Comparison of ENCODE assay signal across 10 cellular contexts in genomic region chr5:32711693-32712462, GRCh38. TPM values are rescaled to one million over a fixed set of nuclear protein-coding genes. Genes with fewer than 3 reads are reported as not detected.
A peak's percentile ranks its signal among the peaks of the same experiment; 100 is the strongest.
DNase-seq lines count a peak whose midpoint lies in the region; ATAC-seq and TF ChIP-seq lines count a peak whose summit lies in the region.
"Had no signal": no experiment of that assay in that cellular context is flagged by ENCODE, and none has a peak within 500 bp of the region (broad histone marks: within the 10 kb centered on the region; RNA-seq: fewer than 3 reads in every experiment).

No MANE protein-coding gene starts in this region.

- peak overlapping the region; percentile 45 for H3K4me3 Mint-ChIP-seq in activated CD4-positive, alpha-beta T cell treated with anti-CD3 and anti-CD28 coated beads, Interleukin-2, amount 10 ng/mL, durations not matched to agents 7 days and 5 days

- no peaks in the 10 kb centered on the region for H3K9me3 Mint-ChIP-seq in activated CD4-positive, alpha-beta T cell treated with anti-CD3 and anti-CD28 coated beads, Interleukin-2, amount 10 ng/mL, durations not matched to agents 7 days and 5 days

- intact Hi-C loops in tibial artery (cut with DNase I; ENCODE audit: low total_unique reads): loop anchor here (5.0 kb wide), 2 partner anchors 50 to 140 kb away; no protein-coding TSS in a partner anchor

- H3K27ac ChIP-seq in brain microvascular endothelial cell: no peak overlapping the region
- H3K27ac ChIP-seq in tibial artery: peak overlapping the region; percentile 77 to 95

- CTCF ChIA-PET in activated CD4-positive, alpha-beta T cell treated with anti-CD3 and anti-CD28 coated beads, Interleukin-2, amount 10 ng/mL, durations not matched to agents 7 days and 5 days (lab: Charles Lee): no interaction called here

- in situ Hi-C loops in brain microvascular endothelial cell (cut with HindIII; ENCODE audit: low pct_ligation_motif_present, low sequenced_read_pairs): no loop called here

- H3K36me3 ChIP-seq in brain microvascular endothelial cell (replicated peaks) (no peaks in the 10 kb centered on the region), tibial artery (no peaks in the 10 kb centered on the region)

- H3K27ac Mint-ChIP-seq in activated CD4-positive, alpha-beta T cell treated with anti-CD3 and anti-CD28 coated beads, Interleukin-2, amount 10 ng/mL, durations not matched to agents 7 days and 5 days: no peak overlapping the region

- ATAC-seq in HG02884 (IDR thresholded peaks at IDR 0.05; ENCODE audit: unreplicated experiment): no peak
- ATAC-seq in GM21367 (IDR thresholded peaks at IDR 0.05; ENCODE audit: unreplicated experiment): no peak
- ATAC-seq in GM18909 (IDR thresholded peaks at IDR 0.05; ENCODE audit: poor library complexity, unreplicated experiment): no peak

- H3K4me3 ChIP-seq in brain microvascular endothelial cell (ENCODE audit: low read depth, low read length) (peak overlapping the region; percentile 69), tibial artery (peak overlapping the region; percentile 76 to 78)

- H3K27me3 Mint-ChIP-seq in activated CD4-positive, alpha-beta T cell treated with anti-CD3 and anti-CD28 coated beads, Interleukin-2, amount 10 ng/mL, durations not matched to agents 7 days and 5 days: peaks cover 67% of the 10 kb centered on the region

- H3K9me3 ChIP-seq in tibial artery: no peaks in the 10 kb centered on the region

- no peaks in the 10 kb centered on the region for H3K27me3 ChIP-seq in brain microvascular endothelial cell (replicated peaks)
- no peaks in the 10 kb centered on the region for H3K27me3 ChIP-seq in tibial artery

- no peaks in the 10 kb centered on the region for H3K36me3 Mint-ChIP-seq in activated CD4-positive, alpha-beta T cell treated with anti-CD3 and anti-CD28 coated beads, Interleukin-2, amount 10 ng/mL, durations not matched to agents 7 days and 5 days (ENCODE audit: low read depth)

- TF ChIP-seq CTCF in brain microvascular endothelial cell (IDR thresholded peaks at IDR 0.05; ENCODE audit: low read depth, low read length, missing control alignments) (no peak), tibial artery (IDR thresholded peaks at IDR 0.05) (no peak)

- POLR2A ChIA-PET in activated CD4-positive, alpha-beta T cell treated with anti-CD3 and anti-CD28 coated beads, Interleukin-2, amount 10 ng/mL, durations not matched to agents 7 days and 5 days (lab: Charles Lee): no interaction called here

- peaks cover 0 to 27% (median 13%) of the 10 kb centered on the region in 4 donors for H3K4me1 ChIP-seq in tibial artery

- DNase-seq in activated CD4-positive, alpha-beta T cell treated with anti-CD3 and anti-CD28 coated beads, Interleukin-2, amount 10 ng/mL, durations not matched to agents 7 days and 5 days: no peak
- no peak for DNase-seq in activated CD4-positive, alpha-beta T cell treated with anti-CD3 and anti-CD28 coated beads for 1 hour
- DNase-seq in brain microvascular endothelial cell: peak; percentile 22
- peak; percentile 56 for DNase-seq in left kidney (ENCODE audit: low read depth, low spot score)
- peak; percentile 40 to 85 for DNase-seq in tibial artery
- DNase-seq: DND-41 had no signal

- peaks cover 26% of the 10 kb centered on the region for H3K4me1 Mint-ChIP-seq in activated CD4-positive, alpha-beta T cell treated with anti-CD3 and anti-CD28 coated beads, Interleukin-2, amount 10 ng/mL, durations not matched to agents 7 days and 5 days

RNA-seq across cellular contexts. Expression of gene NPR3, which starts 0.8 kb away (rescaled TPM):
- not detected for total RNA-seq in activated CD4-positive, alpha-beta T cell treated with anti-CD3 and anti-CD28 coated beads, Interleukin-2, amount 10 ng/mL, durations not matched to agents 7 days and 5 days
- total RNA-seq: T-helper 1 cell treated with Interleukin-12 subunit alpha and Interleukin-12 subunit beta and Interleukin-4 antibody, amounts not matched to agents 30 ng/mL and 1 ng/mL, for 36 hours had no signal

Comparison
In these comparisons a context has a peak if more than half of its experiments do, and no peak if none do; other contexts are left out.
1. DNase-seq: peak in brain microvascular endothelial cell (single experiment), left kidney (single experiment) and tibial artery (2 of 2); none in activated CD4-positive, alpha-beta T cell treated with anti-CD3 and anti-CD28 coated beads, Interleukin-2, amount 10 ng/mL, durations not matched to agents 7 days and 5 days (single experiment) and activated CD4-positive, alpha-beta T cell treated with anti-CD3 and anti-CD28 coated beads for 1 hour (single experiment).